In the genomic region with DNA sequence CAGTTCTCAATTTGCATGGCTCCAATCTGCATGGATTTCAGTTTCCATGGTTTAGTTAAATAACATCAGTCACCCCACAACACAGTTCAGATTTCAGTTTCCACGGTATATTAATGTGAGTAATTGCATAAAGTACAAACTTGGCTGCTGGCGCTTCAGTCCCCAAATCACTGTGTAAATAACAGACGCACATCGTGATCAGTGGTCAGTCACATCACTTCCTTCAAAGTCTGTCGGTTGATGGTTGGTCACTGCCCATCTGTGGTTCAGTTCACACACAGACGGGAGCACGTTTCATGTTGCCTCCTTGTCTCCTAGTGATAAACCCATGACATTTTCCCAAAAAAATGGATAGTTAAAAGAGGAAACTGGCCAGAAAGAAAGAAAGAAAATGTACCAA, we compare ENCODE assay signal across 1 cellular context.
TF ChIP-seq lines count a peak whose summit lies in the region.

No MANE protein-coding gene starts in this region.

TF ChIP-seq in A549, 52 proteins besides CTCF, POLR2A, EP300 and RAD21 (continued from another document):
- TF ChIP-seq, protein P1, sequence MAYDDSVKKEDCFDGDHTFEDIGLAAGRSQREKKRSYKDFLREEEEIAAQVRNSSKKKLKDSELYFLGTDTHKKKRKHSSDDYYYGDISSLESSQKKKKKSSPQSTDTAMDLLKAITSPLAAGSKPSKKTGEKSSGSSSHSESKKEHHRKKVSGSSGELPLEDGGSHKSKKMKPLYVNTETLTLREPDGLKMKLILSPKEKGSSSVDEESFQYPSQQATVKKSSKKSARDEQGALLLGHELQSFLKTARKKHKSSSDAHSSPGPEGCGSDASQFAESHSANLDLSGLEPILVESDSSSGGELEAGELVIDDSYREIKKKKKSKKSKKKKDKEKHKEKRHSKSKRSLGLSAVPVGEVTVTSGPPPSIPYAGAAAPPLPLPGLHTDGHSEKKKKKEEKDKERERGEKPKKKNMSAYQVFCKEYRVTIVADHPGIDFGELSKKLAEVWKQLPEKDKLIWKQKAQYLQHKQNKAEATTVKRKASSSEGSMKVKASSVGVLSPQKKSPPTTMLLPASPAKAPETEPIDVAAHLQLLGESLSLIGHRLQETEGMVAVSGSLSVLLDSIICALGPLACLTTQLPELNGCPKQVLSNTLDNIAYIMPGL (CRISPR knock-in tag; IDR thresholded peaks at IDR 0.05; ENCODE audit: borderline replicate concordance): no peak
- TF ChIP-seq, protein P2, sequence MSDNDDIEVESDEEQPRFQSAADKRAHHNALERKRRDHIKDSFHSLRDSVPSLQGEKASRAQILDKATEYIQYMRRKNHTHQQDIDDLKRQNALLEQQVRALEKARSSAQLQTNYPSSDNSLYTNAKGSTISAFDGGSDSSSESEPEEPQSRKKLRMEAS (IDR thresholded peaks at IDR 0.05): 0 out of 2 replicates have a peak, but pooled peaks have one; percentile 12
- TF ChIP-seq, protein P3, sequence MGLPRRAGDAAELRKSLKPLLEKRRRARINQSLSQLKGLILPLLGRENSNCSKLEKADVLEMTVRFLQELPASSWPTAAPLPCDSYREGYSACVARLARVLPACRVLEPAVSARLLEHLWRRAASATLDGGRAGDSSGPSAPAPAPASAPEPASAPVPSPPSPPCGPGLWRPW (IDR thresholded peaks at IDR 0.05): no peak
- TF ChIP-seq NPAS2 (CRISPR knock-in tag; IDR thresholded peaks at IDR 0.05; ENCODE audit: borderline replicate concordance) (no peak), ZFP36 (IDR thresholded peaks at IDR 0.05; ENCODE audit: borderline replicate concordance, partially characterized antibody) (no peak), MAZ (IDR thresholded peaks at IDR 0.05; ENCODE audit: borderline replicate concordance, low read depth, low read length) (no peak), SMC3 (IDR thresholded peaks at IDR 0.05) (no peak), RARB (CRISPR knock-in tag; IDR thresholded peaks at IDR 0.05) (no peak), CHD4 (IDR thresholded peaks at IDR 0.05; ENCODE audit: borderline replicate concordance) (no peak), TP53 (CRISPR knock-in tag; IDR thresholded peaks at IDR 0.05) (no peak), KDM5A (IDR thresholded peaks at IDR 0.05) (no peak), FOSB (CRISPR knock-in tag; IDR thresholded peaks at IDR 0.05) (no peak), HEYL (CRISPR knock-in tag; IDR thresholded peaks at IDR 0.05) (no peak), GATA3 (IDR thresholded peaks at IDR 0.05; ENCODE audit: borderline replicate concordance) (no peak), KDM1A (IDR thresholded peaks at IDR 0.05; ENCODE audit: low read depth) (no peak)
- TF ChIP-seq, protein P4, sequence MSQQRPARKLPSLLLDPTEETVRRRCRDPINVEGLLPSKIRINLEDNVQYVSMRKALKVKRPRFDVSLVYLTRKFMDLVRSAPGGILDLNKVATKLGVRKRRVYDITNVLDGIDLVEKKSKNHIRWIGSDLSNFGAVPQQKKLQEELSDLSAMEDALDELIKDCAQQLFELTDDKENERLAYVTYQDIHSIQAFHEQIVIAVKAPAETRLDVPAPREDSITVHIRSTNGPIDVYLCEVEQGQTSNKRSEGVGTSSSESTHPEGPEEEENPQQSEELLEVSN (IDR thresholded peaks at IDR 0.05; ENCODE audit: borderline replicate concordance, low read depth): no peak
